In genomic region chr2:234001380-234001993, GRCh38 we compare ENCODE assay signal across 19 cellular contexts. TPM values are rescaled to one million over a fixed set of nuclear protein-coding genes. Genes with fewer than 3 reads are reported as not detected.
A peak's percentile ranks its signal among the peaks of the same experiment; 100 is the strongest.
DNase-seq lines count a peak whose midpoint lies in the region; ATAC-seq lines count a peak whose summit lies in the region.
"Had no signal": no experiment of that assay in that cellular context is flagged by ENCODE, and none has a peak within 500 bp of the region (broad histone marks: within the 10 kb centered on the region; RNA-seq: fewer than 3 reads in every experiment).

No MANE protein-coding gene starts in this region.

- no peaks in the 10 kb centered on the region; the same call in 1 of the 2 replicates for H3K9me3 ChIP-seq in HAP-1
- H3K9me3 ChIP-seq: colonic mucosa had no signal

- CTCF ChIA-PET in activated naive CD4-positive, alpha-beta T cell treated with anti-CD3 and anti-CD28 coated beads, Interleukin-2, amount 10 ng/mL, durations not matched to agents 7 days and 5 days (lab: Charles Lee): interaction anchor here (0.5 to 1.0 kb wide), 2 partner anchors 501 to 522 kb away, joined by 3 to 4 read pairs; no protein-coding TSS in a partner anchor
- CTCF ChIA-PET in T-cell (lab: Charles Lee): interaction anchor here in 1 of 2 donors (0.6 kb wide), 1 partner anchor 329 kb away, joined by 5 read pairs; no protein-coding TSS in a partner anchor

- POLR2A ChIA-PET in T-cell (lab: Charles Lee): no interaction called here

- H3K4me1 Mint-ChIP-seq in activated naive CD4-positive, alpha-beta T cell treated with anti-CD3 and anti-CD28 coated beads, Interleukin-2, amount 10 ng/mL, durations not matched to agents 7 days and 5 days: peaks cover 24% of the 10 kb centered on the region
- peaks cover 27 to 54% (median 28%) of the 10 kb centered on the region in 3 donors for H3K4me1 Mint-ChIP-seq in T-cell
- peaks cover 45% of the 10 kb centered on the region for H3K4me1 Mint-ChIP-seq in stimulated activated naive CD8-positive, alpha-beta T cell treated with anti-CD3 and anti-CD28 coated beads, Interleukin-15, Interleukin-2, amounts not matched to agents 100 ng/mL and 50 ng/mL, for 24 hours (ENCODE audit: low read depth)

- no peaks in the 10 kb centered on the region for H3K36me3 ChIP-seq in HAP-1 (replicated peaks)
- H3K36me3 ChIP-seq: colonic mucosa had no signal

- H3K27me3 Mint-ChIP-seq in activated naive CD4-positive, alpha-beta T cell treated with anti-CD3 and anti-CD28 coated beads, Interleukin-2, amount 10 ng/mL, durations not matched to agents 7 days and 5 days: peaks cover 29% of the 10 kb centered on the region
- H3K27me3 Mint-ChIP-seq in T-cell: peaks cover 0 to 1% of the 10 kb centered on the region in 2 donors
- peaks cover 3% of the 10 kb centered on the region for H3K27me3 Mint-ChIP-seq in stimulated activated naive CD8-positive, alpha-beta T cell treated with anti-CD3 and anti-CD28 coated beads, Interleukin-15, Interleukin-2, amounts not matched to agents 100 ng/mL and 50 ng/mL, for 24 hours

- peak; percentile 27 for DNase-seq in activated naive CD4-positive, alpha-beta T cell treated with anti-CD3 and anti-CD28 coated beads, Interleukin-2, amount 10 ng/mL, durations not matched to agents 7 days and 5 days
- DNase-seq in activated naive CD4-positive, alpha-beta T cell (lab: John Stamatoyannopoulos, UW): no peak
- peak in 2 of 34 experiments; percentile 17 to 19 for DNase-seq in T-cell
- peak; percentile 11 for DNase-seq in central memory CD4-positive, alpha-beta T cell
- DNase-seq in HAP-1 (ENCODE audit: low spot score in 2 of 2): no peak
- no peak for DNase-seq in HCEC 1CT
- no peak for DNase-seq in NCI-H1417 (lab: John Stamatoyannopoulos, UW)
- DNase-seq: activated CD4-positive, alpha-beta T cell treated with anti-CD3 and anti-CD28 coated beads, Interleukin-2, amount 50 U/mL, for 4 hours; activated effector memory CD4-positive, alpha-beta T cell treated with anti-CD3 and anti-CD28 coated beads, Interleukin-2, amount 50 U/mL, for 16 hours; colonic mucosa; KG1; NCI-H1048; NCI-H2107; NCI-H524 treated with DMSO at 0.1 percent for 48 hours; nucleus accumbens had no signal

- peak overlapping the region; percentile 67 for H3K27ac Mint-ChIP-seq in activated naive CD4-positive, alpha-beta T cell treated with anti-CD3 and anti-CD28 coated beads, Interleukin-2, amount 10 ng/mL, durations not matched to agents 7 days and 5 days
- H3K27ac Mint-ChIP-seq in T-cell: peak overlapping the region; percentile 80 to 88
- H3K27ac Mint-ChIP-seq in stimulated activated naive CD8-positive, alpha-beta T cell treated with anti-CD3 and anti-CD28 coated beads, Interleukin-15, Interleukin-2, amounts not matched to agents 100 ng/mL and 50 ng/mL, for 24 hours: peak overlapping the region; percentile 91

- H3K4me1 ChIP-seq in HAP-1: no peaks in the 10 kb centered on the region
- H3K4me1 ChIP-seq: colonic mucosa had no signal

- no peak overlapping the region for H3K4me3 Mint-ChIP-seq in activated naive CD4-positive, alpha-beta T cell treated with anti-CD3 and anti-CD28 coated beads, Interleukin-2, amount 10 ng/mL, durations not matched to agents 7 days and 5 days
- peak overlapping the region in 2 of 3 donors; percentile 3 to 52 for H3K4me3 Mint-ChIP-seq in T-cell
- H3K4me3 Mint-ChIP-seq in stimulated activated naive CD8-positive, alpha-beta T cell treated with anti-CD3 and anti-CD28 coated beads, Interleukin-15, Interleukin-2, amounts not matched to agents 100 ng/mL and 50 ng/mL, for 24 hours: peak overlapping the region; percentile 30

- H3K27me3 ChIP-seq in HAP-1 (ENCODE audit: low read depth): peaks cover 14% of the 10 kb centered on the region
- H3K27me3 ChIP-seq: colonic mucosa had no signal

- no peak overlapping the region for H3K4me3 ChIP-seq in HAP-1
- H3K4me3 ChIP-seq: colonic mucosa had no signal

- H3K36me3 Mint-ChIP-seq in activated naive CD4-positive, alpha-beta T cell treated with anti-CD3 and anti-CD28 coated beads, Interleukin-2, amount 10 ng/mL, durations not matched to agents 7 days and 5 days: peaks cover 3% of the 10 kb centered on the region
- peaks cover 2% of the 10 kb centered on the region for H3K36me3 Mint-ChIP-seq in T-cell
- H3K36me3 Mint-ChIP-seq in stimulated activated naive CD8-positive, alpha-beta T cell treated with anti-CD3 and anti-CD28 coated beads, Interleukin-15, Interleukin-2, amounts not matched to agents 100 ng/mL and 50 ng/mL, for 24 hours (ENCODE audit: low read depth): no peaks in the 10 kb centered on the region

- in situ Hi-C loops in HAP-1 (cut with MboI; ENCODE audit: low sequenced_read_pairs): no loop called here

- H3K9me3 Mint-ChIP-seq in activated naive CD4-positive, alpha-beta T cell treated with anti-CD3 and anti-CD28 coated beads, Interleukin-2, amount 10 ng/mL, durations not matched to agents 7 days and 5 days: no peaks in the 10 kb centered on the region
- H3K9me3 Mint-ChIP-seq in T-cell: no peaks in the 10 kb centered on the region
- H3K9me3 Mint-ChIP-seq in stimulated activated naive CD8-positive, alpha-beta T cell treated with anti-CD3 and anti-CD28 coated beads, Interleukin-15, Interleukin-2, amounts not matched to agents 100 ng/mL and 50 ng/mL, for 24 hours: no peaks in the 10 kb centered on the region

- ATAC-seq in T-cell (replicated peaks in 1 of 4): peak; percentile 50 to 81 (median 67)

RNA-seq across cellular contexts. Expression of gene SPP2, which starts 49.0 kb away (rescaled TPM):
- total RNA-seq in T-cell: not detected
- total RNA-seq: colonic mucosa, Daoy, mucosa of gallbladder, renal cortical epithelial cell had no signal

Comparison
In these comparisons a context has a peak if more than half of its experiments do, and no peak if none do; other contexts are left out.
1. DNase-seq: peak in activated naive CD4-positive, alpha-beta T cell treated with anti-CD3 and anti-CD28 coated beads, Interleukin-2, amount 10 ng/mL, durations not matched to agents 7 days and 5 days (single experiment) and central memory CD4-positive, alpha-beta T cell (single experiment); none in activated naive CD4-positive, alpha-beta T cell (0 of 4), HAP-1 (0 of 2), HCEC 1CT (single experiment) and NCI-H1417 (0 of 3).
2. Peak in every context shown above with its lines, with median percentiles within 50 percentile points of each other: H3K27ac Mint-ChIP-seq.